19 cellular contexts compared by ENCODE assay signal in genomic region chr10:129223363-129223762, GRCh38.
DNase-seq lines count a peak whose midpoint lies in the region; ATAC-seq and TF ChIP-seq lines count a peak whose summit lies in the region.
"Had no signal": no experiment of that assay in that cellular context is flagged by ENCODE, and none has a peak within 500 bp of the region (broad histone marks: within the 10 kb centered on the region; RNA-seq: fewer than 3 reads in every experiment).

No MANE protein-coding gene starts in this region.

- no peaks in the 10 kb centered on the region for H3K9me3 ChIP-seq in HEK293 (ENCODE audit: control insufficient read depth, insufficient read depth, low read depth, low read length)
- no peaks in the 10 kb centered on the region for H3K9me3 ChIP-seq in naive thymus-derived CD4-positive, alpha-beta T cell (ENCODE audit: control insufficient read depth in 2 of 3, low read length in 3 of 3)
- H3K9me3 ChIP-seq: BE2C had no signal

- no peak for DNase-seq in activated naive CD4-positive, alpha-beta T cell treated with anti-CD3 and anti-CD28 coated beads, Interleukin-2, amount 10 ng/mL, durations not matched to agents 7 days and 5 days
- no peak for DNase-seq in activated naive CD4-positive, alpha-beta T cell treated with Interleukin-2 at 50 U/mL for 16 hours
- no peak for DNase-seq in activated T-helper 2 cell treated with anti-CD3 and anti-CD28 coated beads, Interferon-gamma antibody, Interleukin-2, Interleukin-4, amounts not matched to agents 10 μg/mL and 5 μg/mL and 100 μg/mL, durations not matched to agents 14 hours and 24 hours and 36 hours (ENCODE audit: low spot score)
- no peak for DNase-seq in mesenteric fat pad (ENCODE audit: low spot score)
- no peak for DNase-seq in naive thymus-derived CD4-positive, alpha-beta T cell
- DNase-seq: BE2C; C1 segment of cervical spinal cord; CD4-positive, CD25-positive, alpha-beta regulatory T cell; CD8-positive, alpha-beta memory T cell; COR-L47; DMS 273 treated with DMSO at 0.1 percent for 48 hours; DMS53; DND-41; EL; GM23248; HCEC 1CT; HFFc6; IMR-90 had no signal

- H3K27me3 Mint-ChIP-seq in activated naive CD4-positive, alpha-beta T cell treated with anti-CD3 and anti-CD28 coated beads, Interleukin-2, amount 10 ng/mL, durations not matched to agents 7 days and 5 days, result peaks cover 5% of the 10 kb centered on the region
- no peaks in the 10 kb centered on the region for H3K27me3 Mint-ChIP-seq in activated T-helper 2 cell treated with anti-CD3 and anti-CD28 coated beads, Interferon-gamma antibody, Interleukin-2, Interleukin-4, amounts not matched to agents 10 μg/mL and 5 μg/mL and 100 μg/mL, durations not matched to agents 14 hours and 24 hours and 36 hours (ENCODE audit: low read depth)
- no peaks in the 10 kb centered on the region for H3K27me3 Mint-ChIP-seq in naive thymus-derived CD4-positive, alpha-beta T cell
- H3K27me3 Mint-ChIP-seq: CD4-positive, CD25-positive, alpha-beta regulatory T cell had no signal

- POLR2A ChIA-PET in HEK293 (lab: Yijun Ruan, JAX), result no interaction called here
- POLR2A ChIA-PET in naive thymus-derived CD4-positive, alpha-beta T cell (lab: Charles Lee), result no interaction called here

- H3K4me1 ChIP-seq in HEK293 (ENCODE audit: control insufficient read depth, insufficient read depth, low read length), result no peaks in the 10 kb centered on the region
- no peaks in the 10 kb centered on the region for H3K4me1 ChIP-seq in naive thymus-derived CD4-positive, alpha-beta T cell (ENCODE audit: control insufficient read depth in 2 of 2, insufficient read depth in 2 of 2, low read length in 2 of 2)

- intact Hi-C loops in activated T-helper 2 cell treated with anti-CD3 and anti-CD28 coated beads, Interferon-gamma antibody, Interleukin-2, Interleukin-4, amounts not matched to agents 10 μg/mL and 5 μg/mL and 100 μg/mL, durations not matched to agents 14 hours and 24 hours and 36 hours (cut with micrococcal nuclease), result no loop called here
- intact Hi-C loops in naive thymus-derived CD4-positive, alpha-beta T cell (cut with micrococcal nuclease), result no loop called here

- no peak overlapping the region for H3K4me3 ChIP-seq in HEK293 (ENCODE audit: low read depth, low read length)
- no peak overlapping the region for H3K4me3 ChIP-seq in naive thymus-derived CD4-positive, alpha-beta T cell (ENCODE audit: low read length)
- H3K4me3 ChIP-seq: GM23248 had no signal

- H3K4me3 Mint-ChIP-seq in activated naive CD4-positive, alpha-beta T cell treated with anti-CD3 and anti-CD28 coated beads, Interleukin-2, amount 10 ng/mL, durations not matched to agents 7 days and 5 days, result no peak overlapping the region
- H3K4me3 Mint-ChIP-seq in activated T-helper 2 cell treated with anti-CD3 and anti-CD28 coated beads, Interferon-gamma antibody, Interleukin-2, Interleukin-4, amounts not matched to agents 10 μg/mL and 5 μg/mL and 100 μg/mL, durations not matched to agents 14 hours and 24 hours and 36 hours (ENCODE audit: low read depth), result no peak overlapping the region
- no peak overlapping the region for H3K4me3 Mint-ChIP-seq in naive thymus-derived CD4-positive, alpha-beta T cell
- H3K4me3 Mint-ChIP-seq: CD4-positive, CD25-positive, alpha-beta regulatory T cell; CD8-positive, alpha-beta memory T cell; HFFc6 had no signal

- peak overlapping the region; percentile 38 for H3K27ac Mint-ChIP-seq in activated naive CD4-positive, alpha-beta T cell treated with anti-CD3 and anti-CD28 coated beads, Interleukin-2, amount 10 ng/mL, durations not matched to agents 7 days and 5 days
- peak overlapping the region; percentile 51 for H3K27ac Mint-ChIP-seq in activated T-helper 2 cell treated with anti-CD3 and anti-CD28 coated beads, Interferon-gamma antibody, Interleukin-2, Interleukin-4, amounts not matched to agents 10 μg/mL and 5 μg/mL and 100 μg/mL, durations not matched to agents 14 hours and 24 hours and 36 hours
- H3K27ac Mint-ChIP-seq in naive thymus-derived CD4-positive, alpha-beta T cell, result no peak overlapping the region
- H3K27ac Mint-ChIP-seq: HFFc6 had no signal

- no peak for TF ChIP-seq CTCF in HEK293 (tag by site-specific recombination; IDR thresholded peaks at IDR 0.05)

- H3K4me1 Mint-ChIP-seq in activated naive CD4-positive, alpha-beta T cell treated with anti-CD3 and anti-CD28 coated beads, Interleukin-2, amount 10 ng/mL, durations not matched to agents 7 days and 5 days, result no peaks in the 10 kb centered on the region
- H3K4me1 Mint-ChIP-seq in activated T-helper 2 cell treated with anti-CD3 and anti-CD28 coated beads, Interferon-gamma antibody, Interleukin-2, Interleukin-4, amounts not matched to agents 10 μg/mL and 5 μg/mL and 100 μg/mL, durations not matched to agents 14 hours and 24 hours and 36 hours (ENCODE audit: low read depth), result no peaks in the 10 kb centered on the region
- no peaks in the 10 kb centered on the region for H3K4me1 Mint-ChIP-seq in naive thymus-derived CD4-positive, alpha-beta T cell
- H3K4me1 Mint-ChIP-seq: CD4-positive, CD25-positive, alpha-beta regulatory T cell; CD8-positive, alpha-beta memory T cell had no signal

- no peaks in the 10 kb centered on the region for H3K27me3 ChIP-seq in naive thymus-derived CD4-positive, alpha-beta T cell (ENCODE audit: control insufficient read depth in 2 of 2, insufficient read depth in 2 of 2, low read length in 2 of 2)
- H3K27me3 ChIP-seq: BE2C had no signal

- H3K36me3 Mint-ChIP-seq in activated naive CD4-positive, alpha-beta T cell treated with anti-CD3 and anti-CD28 coated beads, Interleukin-2, amount 10 ng/mL, durations not matched to agents 7 days and 5 days, result no peaks in the 10 kb centered on the region
- no peaks in the 10 kb centered on the region for H3K36me3 Mint-ChIP-seq in activated T-helper 2 cell treated with anti-CD3 and anti-CD28 coated beads, Interferon-gamma antibody, Interleukin-2, Interleukin-4, amounts not matched to agents 10 μg/mL and 5 μg/mL and 100 μg/mL, durations not matched to agents 14 hours and 24 hours and 36 hours (ENCODE audit: low read depth)
- H3K36me3 Mint-ChIP-seq in naive thymus-derived CD4-positive, alpha-beta T cell, result no peaks in the 10 kb centered on the region
- H3K36me3 Mint-ChIP-seq: CD4-positive, CD25-positive, alpha-beta regulatory T cell; CD8-positive, alpha-beta memory T cell had no signal

- H3K36me3 ChIP-seq in HEK293 (ENCODE audit: control insufficient read depth in 2 of 2, insufficient read depth in 1 of 2, low read length in 2 of 2), result no peaks in the 10 kb centered on the region
- H3K36me3 ChIP-seq in naive thymus-derived CD4-positive, alpha-beta T cell (ENCODE audit: control insufficient read depth in 2 of 3, insufficient read depth in 3 of 3, low read length in 3 of 3), result no peaks in the 10 kb centered on the region
- H3K36me3 ChIP-seq: BE2C had no signal

- ATAC-seq in naive thymus-derived CD4-positive, alpha-beta T cell, result no peak

- H3K27ac ChIP-seq in HEK293 (ENCODE audit: extremely low read depth, low read depth, low read length), result no peak overlapping the region
- no peak overlapping the region for H3K27ac ChIP-seq in naive thymus-derived CD4-positive, alpha-beta T cell (ENCODE audit: low read depth, low read length)
- H3K27ac ChIP-seq: GM23248 had no signal

- peaks cover 2% of the 10 kb centered on the region for H3K9me3 Mint-ChIP-seq in activated naive CD4-positive, alpha-beta T cell treated with anti-CD3 and anti-CD28 coated beads, Interleukin-2, amount 10 ng/mL, durations not matched to agents 7 days and 5 days
- H3K9me3 Mint-ChIP-seq in activated T-helper 2 cell treated with anti-CD3 and anti-CD28 coated beads, Interferon-gamma antibody, Interleukin-2, Interleukin-4, amounts not matched to agents 10 μg/mL and 5 μg/mL and 100 μg/mL, durations not matched to agents 14 hours and 24 hours and 36 hours, result peaks cover 18% of the 10 kb centered on the region
- H3K9me3 Mint-ChIP-seq in naive thymus-derived CD4-positive, alpha-beta T cell, result peaks cover 0 to 9% (median 0%) of the 10 kb centered on the region in 11 donors

- CTCF ChIA-PET in activated naive CD4-positive, alpha-beta T cell treated with anti-CD3 and anti-CD28 coated beads, Interleukin-2, amount 10 ng/mL, durations not matched to agents 7 days and 5 days (lab: Charles Lee), result no interaction called here
- CTCF ChIA-PET in HEK293 (lab: Yijun Ruan, JAX), result no interaction called here
- CTCF ChIA-PET in naive thymus-derived CD4-positive, alpha-beta T cell (lab: Charles Lee), result no interaction called here

TF ChIP-seq in HEK293, 187 proteins besides CTCF, POLR2A, EP300 and RAD21:
- TF ChIP-seq ZNF776 (tag by site-specific recombination; IDR thresholded peaks at IDR 0.05; ENCODE audit: borderline replicate concordance) (no peak), EGR2 (tag by site-specific recombination; IDR thresholded peaks at IDR 0.05; ENCODE audit: low read depth) (peak; percentile 98), ZNF26 (tag by site-specific recombination; IDR thresholded peaks at IDR 0.05) (no peak), ZFHX2 (tag by site-specific recombination; conservative IDR thresholded peaks at IDR 0.05) (peak; percentile 98), GLI4 (tag by site-specific recombination; IDR thresholded peaks at IDR 0.05) (no peak), ZBTB44 (tag by site-specific recombination; IDR thresholded peaks at IDR 0.05) (no peak), ZNF16 (tag by site-specific recombination; IDR thresholded peaks at IDR 0.05; ENCODE audit: low read depth) (no peak)

Comparison
In these comparisons a context has a peak if more than half of its experiments do, and no peak if none do; other contexts are left out.
1. H3K27ac Mint-ChIP-seq: peak in activated naive CD4-positive, alpha-beta T cell treated with anti-CD3 and anti-CD28 coated beads, Interleukin-2, amount 10 ng/mL, durations not matched to agents 7 days and 5 days (single experiment) and activated T-helper 2 cell treated with anti-CD3 and anti-CD28 coated beads, Interferon-gamma antibody, Interleukin-2, Interleukin-4, amounts not matched to agents 10 μg/mL and 5 μg/mL and 100 μg/mL, durations not matched to agents 14 hours and 24 hours and 36 hours (single experiment); none in naive thymus-derived CD4-positive, alpha-beta T cell (0 of 9).